8 cellular contexts compared by ENCODE assay signal in the genomic region with DNA sequence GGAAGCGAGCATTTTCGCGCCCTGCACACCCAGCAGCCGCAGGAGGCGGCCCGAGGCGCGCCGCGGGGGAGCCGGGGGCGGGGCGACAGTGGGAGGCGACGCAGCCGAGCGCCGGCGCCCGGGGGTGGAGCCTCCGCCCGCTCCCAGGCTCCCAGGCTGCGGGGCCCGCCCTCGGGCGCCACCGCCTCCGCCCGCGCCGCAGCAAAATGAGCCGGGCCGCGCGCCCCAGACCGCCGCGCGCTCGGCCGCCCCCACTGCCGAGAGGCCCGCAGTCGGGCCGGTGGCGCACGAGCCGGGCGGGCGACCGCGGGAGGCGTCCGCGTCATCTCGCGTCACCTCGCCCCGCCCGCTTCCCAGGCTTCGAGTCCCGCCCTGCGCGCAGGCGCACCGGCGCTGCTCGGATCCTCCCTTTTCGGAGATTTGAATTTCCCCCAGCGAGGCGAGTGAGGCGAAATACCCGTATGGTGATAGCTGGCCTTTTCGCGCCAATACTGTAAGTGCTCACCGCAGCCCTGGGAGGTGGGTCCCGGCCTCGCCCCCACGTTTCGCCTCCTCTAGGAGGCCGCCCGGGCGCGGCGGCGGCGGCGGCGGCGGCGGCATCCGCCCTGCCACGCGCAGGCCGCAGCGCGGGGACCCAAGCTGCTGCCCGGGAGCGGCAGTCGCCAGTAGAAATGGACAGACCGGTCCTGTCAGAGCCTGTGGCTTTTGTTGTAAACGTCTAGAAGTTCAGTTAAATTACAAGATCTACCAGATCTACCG. TPM values are rescaled to one million over a fixed set of nuclear protein-coding genes. Genes with fewer than 3 reads are reported as not detected.
DNase-seq lines count a peak whose midpoint lies in the region; ATAC-seq and TF ChIP-seq lines count a peak whose summit lies in the region.

TMEM187 (plus strand) TSS at position 387 of the 759 bp plus-strand sequence. CDS start 9,309 bp downstream, outside the sequence.

- no peaks in the 10 kb centered on the region for H3K36me3 ChIP-seq in BJ (ENCODE audit: control insufficient read depth, insufficient read depth, low read length)

- H3K4me3 Mint-ChIP-seq in activated CD4-positive, alpha-beta T cell treated with anti-CD3 and anti-CD28 coated beads for 36 hours: peak within 1 kb of the TSS; percentile 94

- H3K27me3 ChIP-seq in BJ (ENCODE audit: control insufficient read depth, insufficient read depth, low read length) (no peaks in the 10 kb centered on the region), layer of hippocampus (ENCODE audit: control insufficient read depth, insufficient read depth, low read length) (no peaks in the 10 kb centered on the region)

- POLR2A ChIA-PET in BJ (lab: Charles Lee): no interaction called here
- POLR2A ChIA-PET in activated CD4-positive, alpha-beta T cell treated with anti-CD3 and anti-CD28 coated beads for 36 hours (lab: Charles Lee): interaction anchor here (1.7 kb wide), 1 partner anchor 47 kb away, joined by 8 read pairs; the partner anchor contains the start of gene ARHGAP4

- no peak for TF ChIP-seq CTCF in BJ (IDR thresholded peaks at IDR 0.05; ENCODE audit: insufficient read depth, low read depth, low read length)
- TF ChIP-seq CTCF in choroid plexus epithelial cell (conservative IDR thresholded peaks at IDR 0.05; ENCODE audit: low read depth, low read length): no peak

- peak within 1 kb of the TSS; percentile 75 for H3K4me3 ChIP-seq in BJ (ENCODE audit: low read depth, low read length)
- peak within 1 kb of the TSS; percentile 83 for H3K4me3 ChIP-seq in choroid plexus epithelial cell (ENCODE audit: low read depth, low read length)

- H3K27ac ChIP-seq in layer of hippocampus (ENCODE audit: low read depth, low read length): peak within 1 kb of the TSS; percentile 99

- H3K27me3 Mint-ChIP-seq in activated CD4-positive, alpha-beta T cell treated with anti-CD3 and anti-CD28 coated beads for 36 hours: no peaks in the 10 kb centered on the region

- DNase-seq in BJ (ENCODE audit: low read depth) (no peak), NCI-H510A treated with DMSO at 0.1 percent for 48 hours (lab: John Stamatoyannopoulos, UW) (peak; percentile 84), choroid plexus epithelial cell (ENCODE audit: low read depth) (peak; percentile 88)
- peak; percentile 92 for DNase-seq in activated CD4-positive, alpha-beta T cell treated with anti-CD3 and anti-CD28 coated beads for 36 hours
- DNase-seq in stimulated activated CD4-positive, alpha-beta T cell treated with anti-CD3 and anti-CD28 coated beads, Interleukin-1b, Interleukin-23, amount 100 ng/mL, for 24 hours (ENCODE audit: low read depth in 4 of 4, low spot score in 1 of 4): peak; percentile 63 to 82 (median 75)

- intact Hi-C loops in activated CD4-positive, alpha-beta T cell treated with anti-CD3 and anti-CD28 coated beads for 36 hours (cut with DNase I, micrococcal nuclease): loop anchor here (1.0 to 10.0 kb wide), 12 partner anchors 12 to 790 kb away; partner anchors contain the start of genes EMD (in 2 of the 2), ABCD1 (in 1 of the 2), ATP6AP1 (in 1 of the 2) and BCAP31 (in 1 of the 2)

- CTCF ChIA-PET in BJ (lab: Yijun Ruan, JAX): no interaction called here
- CTCF ChIA-PET in activated CD4-positive, alpha-beta T cell treated with anti-CD3 and anti-CD28 coated beads for 36 hours (lab: Charles Lee): no interaction called here

- H3K27ac Mint-ChIP-seq in activated CD4-positive, alpha-beta T cell treated with anti-CD3 and anti-CD28 coated beads for 36 hours: peak within 1 kb of the TSS; percentile 100

- H3K9me3 Mint-ChIP-seq in activated CD4-positive, alpha-beta T cell treated with anti-CD3 and anti-CD28 coated beads for 36 hours (ENCODE audit: low read depth): no peaks in the 10 kb centered on the region

- peaks cover 24% of the 10 kb centered on the region for H3K4me1 Mint-ChIP-seq in activated CD4-positive, alpha-beta T cell treated with anti-CD3 and anti-CD28 coated beads for 36 hours

- peaks cover 25% of the 10 kb centered on the region for H3K36me3 Mint-ChIP-seq in activated CD4-positive, alpha-beta T cell treated with anti-CD3 and anti-CD28 coated beads for 36 hours (ENCODE audit: low read depth)

- ATAC-seq in GM19328 (IDR thresholded peaks at IDR 0.05; ENCODE audit: unreplicated experiment) (peak; percentile 41), HG03460 (IDR thresholded peaks at IDR 0.05; ENCODE audit: unreplicated experiment) (peak; percentile 42)
- ATAC-seq in activated CD4-positive, alpha-beta T cell treated with anti-CD3 and anti-CD28 coated beads for 36 hours: peak; percentile 45

RNA-seq across cellular contexts. Expression of gene TMEM187, which starts in this region (rescaled TPM):
- 6.0 and 8.7 TPM in 2 replicates for polyA plus RNA-seq in BJ (2011; rRNA removed)
- 2.7 and 4.2 TPM in 2 replicates for polyA minus RNA-seq in BJ (2011; rRNA and poly(A)+ RNA removed)
- total RNA-seq in activated CD4-positive, alpha-beta T cell treated with anti-CD3 and anti-CD28 coated beads for 36 hours: 1 to 10 TPM; 4.4 to 5.4 TPM
